Comparison of ENCODE assay signal across 18 cellular contexts in genomic region chr10:44199267-44199666, GRCh38.
A peak's percentile ranks its signal among the peaks of the same experiment; 100 is the strongest.
DNase-seq lines count a peak whose midpoint lies in the region; ATAC-seq and TF ChIP-seq lines count a peak whose summit lies in the region.
"Had no signal": no experiment of that assay in that cellular context is flagged by ENCODE, and none has a peak within 500 bp of the region (broad histone marks: within the 10 kb centered on the region; RNA-seq: fewer than 3 reads in every experiment).

No MANE protein-coding gene starts in this region.

- H3K27ac ChIP-seq in left ventricle myocardium inferior (replicated peaks) (peak overlapping the region; percentile 77), coronary artery (peak overlapping the region; percentile 50 to 71), parathyroid adenoma (no peak overlapping the region), vagina (peak overlapping the region; percentile 64)
- H3K27ac ChIP-seq: A549 had no signal

- H3K4me1 ChIP-seq in left ventricle myocardium inferior (peaks cover 30% of the 10 kb centered on the region), parathyroid adenoma (peaks cover 30% of the 10 kb centered on the region), vagina (peaks cover 36% of the 10 kb centered on the region)
- H3K4me1 ChIP-seq: BE2C had no signal

- H3K9me3 ChIP-seq in left ventricle myocardium inferior (replicated peaks) (no peaks in the 10 kb centered on the region), parathyroid adenoma (ENCODE audit: control insufficient read depth, low read length) (no peaks in the 10 kb centered on the region), vagina (no peaks in the 10 kb centered on the region)
- H3K9me3 ChIP-seq: BE2C had no signal

- intact Hi-C loops in left ventricle myocardium inferior (cut with micrococcal nuclease) = no loop called here
- intact Hi-C loops in cardiac septum (cut with DNase I) = no loop called here
- intact Hi-C loops in vagina (cut with DNase I) = no loop called here

- H2AFZ ChIP-seq in parathyroid adenoma = peak overlapping the region; percentile 52

- ATAC-seq in HG03108 (IDR thresholded peaks at IDR 0.05; ENCODE audit: unreplicated experiment) (no peak), GM19023 (IDR thresholded peaks at IDR 0.05; ENCODE audit: unreplicated experiment) (no peak)
- ATAC-seq: A549 had no signal

- no peak for TF ChIP-seq CTCF in left ventricle myocardium inferior (IDR thresholded peaks at IDR 0.05; ENCODE audit: borderline replicate concordance)
- no peak for TF ChIP-seq CTCF in coronary artery (IDR thresholded peaks at IDR 0.05)
- TF ChIP-seq CTCF in parathyroid adenoma (IDR thresholded peaks at IDR 0.05) = no peak
- no peak for TF ChIP-seq CTCF in vagina (IDR thresholded peaks at IDR 0.05)

- no peaks in the 10 kb centered on the region for H3K36me3 ChIP-seq in left ventricle myocardium inferior
- no peaks in the 10 kb centered on the region for H3K36me3 ChIP-seq in parathyroid adenoma (ENCODE audit: control insufficient read depth, insufficient read depth, low read length)
- H3K36me3 ChIP-seq in vagina = no peaks in the 10 kb centered on the region
- H3K36me3 ChIP-seq: BE2C had no signal

- H3K9ac ChIP-seq in parathyroid adenoma = no peak overlapping the region

- no peak overlapping the region for H3K4me2 ChIP-seq in parathyroid adenoma (ENCODE audit: low read length)
- H3K4me2 ChIP-seq: A549 had no signal

- H3K27me3 ChIP-seq in left ventricle myocardium inferior (ENCODE audit: low read depth) = no peaks in the 10 kb centered on the region
- no peaks in the 10 kb centered on the region for H3K27me3 ChIP-seq in parathyroid adenoma (ENCODE audit: control insufficient read depth, insufficient read depth, low read length)
- no peaks in the 10 kb centered on the region for H3K27me3 ChIP-seq in vagina
- H3K27me3 ChIP-seq: BE2C had no signal

- no peaks in the 10 kb centered on the region for H3K79me2 ChIP-seq in parathyroid adenoma

- DNase-seq in left ventricle myocardium inferior = no peak
- DNase-seq in cardiac septum (ENCODE audit: low spot score) = no peak
- DNase-seq in coronary artery (ENCODE audit: low spot score) = no peak
- DNase-seq in vagina (ENCODE audit: extremely low spot score in 2 of 2) = peak in 1 of 2 donors; percentile 64
- DNase-seq: BE2C, DMS79, MM.1S, NCI-H1092, NCI-H1436, NCI-H187 treated with DMSO at 0.1 percent for 48 hours, NCI-H2107, NCI-H446 treated with DMSO at 0.1 percent for 48 hours, NCI-H526 treated with DMSO at 0.1 percent for 48 hours, SHP77 treated with DMSO at 0.1 percent for 48 hours had no signal

- no peak for TF ChIP-seq POLR2A in vagina (IDR thresholded peaks at IDR 0.05)

- H3K4me3 ChIP-seq in left ventricle myocardium inferior (no peak overlapping the region), coronary artery (no peak overlapping the region), parathyroid adenoma (ENCODE audit: low read depth, low read length) (no peak overlapping the region), vagina (no peak overlapping the region)
- H3K4me3 ChIP-seq: A549 had no signal
